In the genomic region with DNA sequence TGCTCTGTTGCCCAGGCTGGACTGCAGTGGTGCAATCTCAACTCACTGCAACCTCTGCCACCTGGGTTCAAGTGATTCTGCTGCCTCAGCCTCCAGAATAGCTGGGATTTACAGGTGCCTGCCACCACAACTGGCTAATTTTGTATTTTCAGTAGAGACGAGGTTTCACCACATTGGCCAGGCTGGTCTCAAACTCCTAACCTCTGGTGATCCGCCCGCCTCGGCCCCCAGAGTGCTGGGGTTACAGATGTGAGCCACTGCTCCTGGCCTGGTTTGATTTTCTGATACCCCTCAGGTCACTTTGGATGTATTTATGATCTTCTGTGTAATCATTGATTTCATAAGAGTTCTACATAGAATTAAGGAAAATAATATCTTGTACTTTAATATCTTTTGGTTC, we compare ENCODE assay signal across 7 cellular contexts. TPM values are rescaled to one million over a fixed set of nuclear protein-coding genes. Genes with fewer than 3 reads are reported as not detected.
DNase-seq lines count a peak whose midpoint lies in the region; ATAC-seq, FAIRE-seq and TF ChIP-seq lines count a peak whose summit lies in the region.
"Not testable (repeated sequence)": the region's sequence is repeated elsewhere in the genome, so short reads cannot be mapped to it uniquely, and the experiment has no call there.

No MANE protein-coding gene starts in this region.

- POLR2A ChIA-PET in CD8-positive, alpha-beta memory T cell (lab: Charles Lee); activated naive CD8-positive, alpha-beta T cell treated with anti-CD3 and anti-CD28 coated beads, Interleukin-2, amount 10 ng/mL, durations not matched to agents 7 days and 5 days (lab: Charles Lee): not testable (repeated sequence)

- peak overlapping the region; percentile 52 to 91 (median 68) for H3K27ac Mint-ChIP-seq in CD8-positive, alpha-beta memory T cell
- H3K27ac Mint-ChIP-seq in T-helper 17 cell (peak overlapping the region; percentile 89), natural killer cell (peak overlapping the region; percentile 79 to 81)
- H3K27ac Mint-ChIP-seq in activated CD8-positive, alpha-beta memory T cell treated with anti-CD3 and anti-CD28 coated beads, Interleukin-2, amount 10 ng/mL, durations not matched to agents 7 days and 5 days, result peak overlapping the region; percentile 50
- H3K27ac Mint-ChIP-seq in activated naive CD8-positive, alpha-beta T cell treated with anti-CD3 and anti-CD28 coated beads, Interleukin-2, amount 10 ng/mL, durations not matched to agents 7 days and 5 days, result peak overlapping the region; percentile 22
- H3K27ac Mint-ChIP-seq in effector memory CD8-positive, alpha-beta T cell, result peak overlapping the region; percentile 59 to 91

- H3K36me3 Mint-ChIP-seq in CD8-positive, alpha-beta memory T cell, result peaks cover 5 to 69% (median 25%) of the 10 kb centered on the region in 3 donors
- H3K36me3 Mint-ChIP-seq in T-helper 17 cell (ENCODE audit: low read depth), result not testable (repeated sequence)
- peaks cover 31% of the 10 kb centered on the region for H3K36me3 Mint-ChIP-seq in activated CD8-positive, alpha-beta memory T cell treated with anti-CD3 and anti-CD28 coated beads, Interleukin-2, amount 10 ng/mL, durations not matched to agents 7 days and 5 days
- peaks cover 26% of the 10 kb centered on the region for H3K36me3 Mint-ChIP-seq in activated naive CD8-positive, alpha-beta T cell treated with anti-CD3 and anti-CD28 coated beads, Interleukin-2, amount 10 ng/mL, durations not matched to agents 7 days and 5 days
- H3K36me3 Mint-ChIP-seq in effector memory CD8-positive, alpha-beta T cell (ENCODE audit: insufficient read depth), result peaks cover 66% of the 10 kb centered on the region
- H3K36me3 Mint-ChIP-seq in natural killer cell, result peaks cover 12% of the 10 kb centered on the region

- ATAC-seq in T-helper 17 cell; activated CD8-positive, alpha-beta memory T cell treated with anti-CD3 and anti-CD28 coated beads, Interleukin-2, amount 10 ng/mL, durations not matched to agents 7 days and 5 days; activated naive CD8-positive, alpha-beta T cell treated with anti-CD3 and anti-CD28 coated beads, Interleukin-2, amount 10 ng/mL, durations not matched to agents 7 days and 5 days (ENCODE audit: low read depth); effector memory CD8-positive, alpha-beta T cell (replicated peaks); natural killer cell: not testable (repeated sequence)

- H3K36me3 ChIP-seq in CD8-positive, alpha-beta memory T cell (ENCODE audit: insufficient read depth, low read length), result not testable (repeated sequence)

- FAIRE-seq in urothelium cell line (lab: Jason Lieb, UNC), result peak; percentile 77

- H3K27ac ChIP-seq in CD8-positive, alpha-beta memory T cell (ENCODE audit: low read depth, low read length), result not testable (repeated sequence)

- not testable (repeated sequence) for H3K4me3 ChIP-seq in CD8-positive, alpha-beta memory T cell (ENCODE audit: low read length)

- H3K9me3 ChIP-seq in CD8-positive, alpha-beta memory T cell (ENCODE audit: low read length); T-helper 17 cell (ENCODE audit: control insufficient read depth, low read length, poor library complexity, severe bottlenecking): not testable (repeated sequence)

- intact Hi-C loops in natural killer cell (cut with micrococcal nuclease), result not testable (repeated sequence)

- CTCF ChIA-PET in CD8-positive, alpha-beta memory T cell (lab: Charles Lee), result interaction anchor here (1.0 to 1.5 kb wide), 2 partner anchors 14 to 20 kb away, joined by 3 read pairs; no protein-coding TSS in a partner anchor
- CTCF ChIA-PET in activated CD8-positive, alpha-beta memory T cell treated with anti-CD3 and anti-CD28 coated beads, Interleukin-2, amount 10 ng/mL, durations not matched to agents 7 days and 5 days (lab: Charles Lee), result interaction anchor here (0.7 kb wide), 2 partner anchors 29 to 57 kb away, joined by 4 to 5 read pairs; no protein-coding TSS in a partner anchor

- H3K4me3 Mint-ChIP-seq in CD8-positive, alpha-beta memory T cell, result peak overlapping the region in 3 of 7 donors; percentile 49 to 70 (median 68)
- H3K4me3 Mint-ChIP-seq in T-helper 17 cell; activated CD8-positive, alpha-beta memory T cell treated with anti-CD3 and anti-CD28 coated beads, Interleukin-2, amount 10 ng/mL, durations not matched to agents 7 days and 5 days; activated naive CD8-positive, alpha-beta T cell treated with anti-CD3 and anti-CD28 coated beads, Interleukin-2, amount 10 ng/mL, durations not matched to agents 7 days and 5 days: not testable (repeated sequence)
- peak overlapping the region; percentile 15 to 66 for H3K4me3 Mint-ChIP-seq in effector memory CD8-positive, alpha-beta T cell
- H3K4me3 Mint-ChIP-seq in natural killer cell, result peak overlapping the region; percentile 70

- H3K27me3 ChIP-seq in CD8-positive, alpha-beta memory T cell (ENCODE audit: insufficient read depth, low read length, poor library complexity, severe bottlenecking), result not testable (repeated sequence)

- H3K4me1 Mint-ChIP-seq in CD8-positive, alpha-beta memory T cell, result peaks cover 20 to 36% (median 30%) of the 10 kb centered on the region in 3 donors
- peaks cover 19% of the 10 kb centered on the region for H3K4me1 Mint-ChIP-seq in T-helper 17 cell
- peaks cover 24% of the 10 kb centered on the region for H3K4me1 Mint-ChIP-seq in activated CD8-positive, alpha-beta memory T cell treated with anti-CD3 and anti-CD28 coated beads, Interleukin-2, amount 10 ng/mL, durations not matched to agents 7 days and 5 days
- H3K4me1 Mint-ChIP-seq in activated naive CD8-positive, alpha-beta T cell treated with anti-CD3 and anti-CD28 coated beads, Interleukin-2, amount 10 ng/mL, durations not matched to agents 7 days and 5 days, result peaks cover 14% of the 10 kb centered on the region
- peaks cover 5 to 17% of the 10 kb centered on the region in 2 donors for H3K4me1 Mint-ChIP-seq in effector memory CD8-positive, alpha-beta T cell (ENCODE audit: low read depth in 2 of 2)
- not testable (repeated sequence) for H3K4me1 Mint-ChIP-seq in natural killer cell

- DNase-seq in CD8-positive, alpha-beta memory T cell; T-helper 17 cell; activated CD8-positive, alpha-beta memory T cell treated with anti-CD3 and anti-CD28 coated beads, Interleukin-2, amount 10 ng/mL, durations not matched to agents 7 days and 5 days; activated naive CD8-positive, alpha-beta T cell treated with anti-CD3 and anti-CD28 coated beads, Interleukin-2, amount 10 ng/mL, durations not matched to agents 7 days and 5 days; effector memory CD8-positive, alpha-beta T cell; natural killer cell; urothelium cell line (ENCODE audit: low spot score): not testable (repeated sequence)

- not testable (repeated sequence) for H3K9me3 Mint-ChIP-seq in CD8-positive, alpha-beta memory T cell; activated CD8-positive, alpha-beta memory T cell treated with anti-CD3 and anti-CD28 coated beads, Interleukin-2, amount 10 ng/mL, durations not matched to agents 7 days and 5 days (ENCODE audit: low read depth); activated naive CD8-positive, alpha-beta T cell treated with anti-CD3 and anti-CD28 coated beads, Interleukin-2, amount 10 ng/mL, durations not matched to agents 7 days and 5 days; effector memory CD8-positive, alpha-beta T cell; natural killer cell

- not testable (repeated sequence) for TF ChIP-seq CTCF in natural killer cell (IDR thresholded peaks at IDR 0.05)

- not testable (repeated sequence) for H3K27me3 Mint-ChIP-seq in CD8-positive, alpha-beta memory T cell; T-helper 17 cell; activated CD8-positive, alpha-beta memory T cell treated with anti-CD3 and anti-CD28 coated beads, Interleukin-2, amount 10 ng/mL, durations not matched to agents 7 days and 5 days; activated naive CD8-positive, alpha-beta T cell treated with anti-CD3 and anti-CD28 coated beads, Interleukin-2, amount 10 ng/mL, durations not matched to agents 7 days and 5 days; effector memory CD8-positive, alpha-beta T cell; natural killer cell (ENCODE audit: low read depth in 2 of 2)

- not testable (repeated sequence) for H3K4me1 ChIP-seq in CD8-positive, alpha-beta memory T cell (ENCODE audit: insufficient read depth, low read length)

RNA-seq across cellular contexts. Expression of gene GNPNAT1, which starts 28.5 kb away (rescaled TPM):
- total RNA-seq in CD8-positive, alpha-beta memory T cell, result 10 to 100 TPM; 35.0 to 36.0 TPM
- 11.2 TPM for polyA plus RNA-seq in CD8-positive, alpha-beta memory T cell
- total RNA-seq in T-helper 17 cell (1 to 10 TPM; 7.0 to 7.8 TPM), natural killer cell (1 to 10 TPM; 5.6 to 7.5 (median 7.0) TPM)
- 10 to 100 TPM; 11.9 to 13.7 TPM for total RNA-seq in activated CD8-positive, alpha-beta memory T cell treated with anti-CD3 and anti-CD28 coated beads, Interleukin-2, amount 10 ng/mL, durations not matched to agents 7 days and 5 days
- total RNA-seq in activated naive CD8-positive, alpha-beta T cell treated with anti-CD3 and anti-CD28 coated beads, Interleukin-2, amount 10 ng/mL, durations not matched to agents 7 days and 5 days, result 10 to 100 TPM in 1 of 2 experiments, 1 to 10 TPM in 1; 9.7 to 12.3 TPM

RNA-seq across cellular contexts. Expression of gene STYX, which starts 33.0 kb away (rescaled TPM):
- total RNA-seq in CD8-positive, alpha-beta memory T cell, result 10 to 100 TPM; 20.9 to 21.2 TPM
- 25.4 TPM for polyA plus RNA-seq in CD8-positive, alpha-beta memory T cell
- 10 to 100 TPM; 27.8 to 30.7 TPM for total RNA-seq in T-helper 17 cell
- total RNA-seq in activated CD8-positive, alpha-beta memory T cell treated with anti-CD3 and anti-CD28 coated beads, Interleukin-2, amount 10 ng/mL, durations not matched to agents 7 days and 5 days, result 10 to 100 TPM; 18.5 to 20.7 TPM
- total RNA-seq in activated naive CD8-positive, alpha-beta T cell treated with anti-CD3 and anti-CD28 coated beads, Interleukin-2, amount 10 ng/mL, durations not matched to agents 7 days and 5 days, result 10 to 100 TPM; 25.1 to 29.5 TPM
- 10 to 100 TPM; 13.3 to 22.9 (median 18.3) TPM for total RNA-seq in natural killer cell

RNA-seq across cellular contexts. Expression of gene PSMC6, which starts 55.9 kb away (rescaled TPM):
- total RNA-seq in CD8-positive, alpha-beta memory T cell, result 100 to 1,000 TPM; 113 to 123 TPM
- 54.3 TPM for polyA plus RNA-seq in CD8-positive, alpha-beta memory T cell
- total RNA-seq in T-helper 17 cell, result 100 to 1,000 TPM; 110 to 117 TPM
- total RNA-seq in activated CD8-positive, alpha-beta memory T cell treated with anti-CD3 and anti-CD28 coated beads, Interleukin-2, amount 10 ng/mL, durations not matched to agents 7 days and 5 days, result 10 to 100 TPM; 77.3 to 92.4 TPM
- total RNA-seq in activated naive CD8-positive, alpha-beta T cell treated with anti-CD3 and anti-CD28 coated beads, Interleukin-2, amount 10 ng/mL, durations not matched to agents 7 days and 5 days, result 10 to 100 TPM; 79.9 to 80.7 TPM
- 100 to 1,000 TPM; 148 to 160 (median 159) TPM for total RNA-seq in natural killer cell

Comparison
In these comparisons a context has a peak if more than half of its experiments do, and no peak if none do; other contexts are left out.
1. H3K27ac Mint-ChIP-seq: peak in every context shown above with its lines; median percentile 89 in T-helper 17 cell; 80 in natural killer cell; 75 in effector memory CD8-positive, alpha-beta T cell; 68 in CD8-positive, alpha-beta memory T cell; 50 in activated CD8-positive, alpha-beta memory T cell treated with anti-CD3 and anti-CD28 coated beads, Interleukin-2, amount 10 ng/mL, durations not matched to agents 7 days and 5 days; 22 in activated naive CD8-positive, alpha-beta T cell treated with anti-CD3 and anti-CD28 coated beads, Interleukin-2, amount 10 ng/mL, durations not matched to agents 7 days and 5 days.